21 cellular contexts compared by ENCODE assay signal in the genomic region with DNA sequence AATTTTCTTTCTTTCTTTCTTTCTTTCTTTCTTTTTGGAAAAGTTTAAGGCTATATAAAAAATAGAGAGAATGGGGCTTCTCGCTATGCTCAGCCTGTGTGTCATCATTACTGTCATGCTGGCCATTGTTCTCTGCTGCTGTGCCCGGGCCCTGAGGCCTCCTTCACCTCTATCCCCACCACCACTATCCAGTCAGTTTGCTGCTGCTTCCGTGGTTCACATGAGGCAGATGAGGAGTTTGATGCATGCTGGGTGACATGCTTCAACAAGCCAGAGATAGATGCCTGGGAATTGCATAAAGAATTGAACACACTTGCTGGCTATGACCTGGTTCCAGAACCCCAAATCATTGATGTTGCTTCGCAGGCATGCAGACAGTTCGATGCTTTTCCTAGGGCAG. TPM values are rescaled to one million over a fixed set of nuclear protein-coding genes. Genes with fewer than 3 reads are reported as not detected.
DNase-seq lines count a peak whose midpoint lies in the region; ATAC-seq and TF ChIP-seq lines count a peak whose summit lies in the region.
"Had no signal": no experiment of that assay in that cellular context is flagged by ENCODE, and none has a peak within 500 bp of the region (broad histone marks: within the 10 kb centered on the region; RNA-seq: fewer than 3 reads in every experiment).

No MANE protein-coding gene starts in this region.

- CTCF ChIA-PET in MCF 10A (lab: Yijun Ruan, JAX), result no interaction called here

- peaks cover 38% of the 10 kb centered on the region for H3K4me1 Mint-ChIP-seq in MCF 10A (ENCODE audit: insufficient read depth, unreplicated experiment)
- peaks cover 31% of the 10 kb centered on the region for H3K4me1 Mint-ChIP-seq in T-helper 17 cell
- peaks cover 77 to 78% of the 10 kb centered on the region in 2 donors for H3K4me1 Mint-ChIP-seq in immature natural killer cell
- H3K4me1 Mint-ChIP-seq in stimulated activated effector memory CD8-positive, alpha-beta T cell treated with anti-CD3 and anti-CD28 coated beads, Interleukin-12 subunit alpha, Interleukin-12 subunit beta, amount 100 ng/mL, for 72 hours, result peaks cover 51% of the 10 kb centered on the region

- H3K36me3 Mint-ChIP-seq in MCF 10A (ENCODE audit: insufficient read depth, unreplicated experiment), result no peaks in the 10 kb centered on the region
- no peaks in the 10 kb centered on the region for H3K36me3 Mint-ChIP-seq in T-helper 17 cell (ENCODE audit: low read depth)
- peaks cover 0 to 4% (median 3%) of the 10 kb centered on the region in 3 donors for H3K36me3 Mint-ChIP-seq in immature natural killer cell
- no peaks in the 10 kb centered on the region for H3K36me3 Mint-ChIP-seq in stimulated activated effector memory CD8-positive, alpha-beta T cell treated with anti-CD3 and anti-CD28 coated beads, Interleukin-12 subunit alpha, Interleukin-12 subunit beta, amount 100 ng/mL, for 72 hours
- H3K36me3 Mint-ChIP-seq: CD14-positive monocyte, IgD-negative memory B cell had no signal

- no peak overlapping the region for H3K27ac ChIP-seq in breast epithelium
- H3K27ac ChIP-seq: GM23248 had no signal

- no peak for TF ChIP-seq POLR2A in breast epithelium (IDR thresholded peaks at IDR 0.05)

- intact Hi-C loops in MCF 10A (cut with micrococcal nuclease), result no loop called here
- intact Hi-C loops in breast epithelium (cut with DNase I; ENCODE audit: low total_unique reads), result no loop called here

- H3K9me3 Mint-ChIP-seq in MCF 10A (ENCODE audit: unreplicated experiment) (no peaks in the 10 kb centered on the region), immature natural killer cell (no peaks in the 10 kb centered on the region)
- H3K9me3 Mint-ChIP-seq in stimulated activated effector memory CD8-positive, alpha-beta T cell treated with anti-CD3 and anti-CD28 coated beads, Interleukin-12 subunit alpha, Interleukin-12 subunit beta, amount 100 ng/mL, for 72 hours, result no peaks in the 10 kb centered on the region

- H3K4me3 ChIP-seq in breast epithelium, result no peak overlapping the region
- H3K4me3 ChIP-seq: GM23248 had no signal

- H3K4me1 ChIP-seq in breast epithelium, result no peaks in the 10 kb centered on the region

- no peaks in the 10 kb centered on the region for H3K27me3 ChIP-seq in breast epithelium

- H3K27me3 Mint-ChIP-seq in MCF 10A (ENCODE audit: insufficient read depth, unreplicated experiment) (no peaks in the 10 kb centered on the region), T-helper 17 cell (no peaks in the 10 kb centered on the region), immature natural killer cell (ENCODE audit: low read depth in 3 of 3) (peaks cover 2 to 3% (median 2%) of the 10 kb centered on the region in 3 donors)
- H3K27me3 Mint-ChIP-seq: IgD-negative memory B cell had no signal

- H3K9me3 ChIP-seq in breast epithelium (peaks cover 0 to 7% of the 10 kb centered on the region in 2 donors), T-helper 17 cell (ENCODE audit: control insufficient read depth, low read length, poor library complexity, severe bottlenecking) (no peaks in the 10 kb centered on the region)

- peak; percentile 55 for DNase-seq in MCF 10A (ENCODE audit: unreplicated experiment)
- DNase-seq in breast epithelium (ENCODE audit: low spot score in 2 of 2), result no peak
- no peak for DNase-seq in T-helper 17 cell
- no peak for DNase-seq in immature natural killer cell
- no peak for DNase-seq in stimulated activated effector memory CD8-positive, alpha-beta T cell treated with anti-CD3 and anti-CD28 coated beads, Interleukin-12 subunit alpha, Interleukin-12 subunit beta, amount 100 ng/mL, for 72 hours (ENCODE audit: low spot score in 2 of 2)
- no peak for DNase-seq in T1000 (lab: John Stamatoyannopoulos, UW)
- DNase-seq in NCI-H2107 (lab: John Stamatoyannopoulos, UW), result no peak
- DNase-seq: ACHN; AML-193; Calu3; GM23248; HCEC 1CT; Kasumi-1; NCI-H1417 treated with DMSO at 0.1 percent for 48 hours; NCI-H1930; NCI-H2171; NCI-H446; NK-92 treated with Interleukin-12 subunit alpha and Interleukin-12 subunit beta, amount 100 ng/mL, for 24 hours had no signal

- BruUV-seq in MCF 10A (replicated peaks; lab: Mats Ljungman, UMichigan), result no TSS peak

- POLR2A ChIA-PET in MCF 10A (lab: Yijun Ruan, JAX), result no interaction called here

- H3K27ac Mint-ChIP-seq in MCF 10A (ENCODE audit: low read depth, unreplicated experiment) (peak overlapping the region; percentile 71), T-helper 17 cell (peak overlapping the region; percentile 84), immature natural killer cell (peak overlapping the region; percentile 54 to 93 (median 80))
- H3K27ac Mint-ChIP-seq in stimulated activated effector memory CD8-positive, alpha-beta T cell treated with anti-CD3 and anti-CD28 coated beads, Interleukin-12 subunit alpha, Interleukin-12 subunit beta, amount 100 ng/mL, for 72 hours, result peak overlapping the region; percentile 77
- H3K27ac Mint-ChIP-seq: IgD-negative memory B cell had no signal

- H3K36me3 ChIP-seq in breast epithelium, result no peaks in the 10 kb centered on the region

- TF ChIP-seq CTCF in MCF 10A (IDR thresholded peaks at IDR 0.05; ENCODE audit: unreplicated experiment), result no peak
- no peak for TF ChIP-seq CTCF in breast epithelium (IDR thresholded peaks at IDR 0.05)

- ATAC-seq in T-helper 17 cell (no peak), HG03457 (IDR thresholded peaks at IDR 0.05; ENCODE audit: unreplicated experiment) (no peak)
- no peak for ATAC-seq in stimulated activated effector memory CD8-positive, alpha-beta T cell treated with anti-CD3 and anti-CD28 coated beads, Interleukin-12 subunit alpha, Interleukin-12 subunit beta, amount 100 ng/mL, for 72 hours

- H3K4me3 Mint-ChIP-seq in MCF 10A (ENCODE audit: unreplicated experiment), result no peak overlapping the region
- no peak overlapping the region for H3K4me3 Mint-ChIP-seq in T-helper 17 cell
- H3K4me3 Mint-ChIP-seq in immature natural killer cell, result no peak overlapping the region
- no peak overlapping the region for H3K4me3 Mint-ChIP-seq in stimulated activated effector memory CD8-positive, alpha-beta T cell treated with anti-CD3 and anti-CD28 coated beads, Interleukin-12 subunit alpha, Interleukin-12 subunit beta, amount 100 ng/mL, for 72 hours
- H3K4me3 Mint-ChIP-seq: CD14-positive monocyte had no signal

RNA-seq across cellular contexts. Expression of gene PITPNC1, which starts 36.3 kb away (rescaled TPM):
- total RNA-seq in MCF 10A (2022) (28.3 and 40.1 TPM in 2 replicates), breast epithelium (10 to 100 TPM; 11.0 to 17.7 (median 14.8) TPM), T-helper 17 cell (10 to 100 TPM; 72.9 to 82.0 TPM)
- polyA plus RNA-seq in immature natural killer cell, result 100 to 1,000 TPM; 119 to 155 (median 150) TPM

RNA-seq across cellular contexts. Expression of gene PSMD12, which starts 47.0 kb away (rescaled TPM):
- 93.1 and 107 TPM in 2 replicates for total RNA-seq in MCF 10A (2022)
- 10 to 100 TPM; 21.2 to 33.6 (median 30.5) TPM for total RNA-seq in breast epithelium
- 10 to 100 TPM; 43.4 to 53.8 TPM for total RNA-seq in T-helper 17 cell
- 10 to 100 TPM; 24.1 to 43.9 (median 37.3) TPM for polyA plus RNA-seq in immature natural killer cell
